ENCODE assay signal across 1 cellular context in genomic region chr13:85693889-85694511, GRCh38.
TF ChIP-seq lines count a peak whose summit lies in the region.

No MANE protein-coding gene starts in this region.

TF ChIP-seq in GM23338, 12 proteins besides CTCF, POLR2A, EP300 and RAD21 (continued from another document):
- TF ChIP-seq REST (IDR thresholded peaks at IDR 0.05; ENCODE audit: unreplicated experiment) (no peak), NANOG (IDR thresholded peaks at IDR 0.05; ENCODE audit: borderline replicate concordance) (no peak), EZH2 (IDR thresholded peaks at IDR 0.05; ENCODE audit: low read depth, unreplicated experiment) (no peak), POLR2AphosphoS5 (IDR thresholded peaks at IDR 0.05; ENCODE audit: low read depth) (no peak), JUNB (IDR thresholded peaks at IDR 0.05; ENCODE audit: unreplicated experiment) (no peak), CREB1 (CRISPR knock-in tag; IDR thresholded peaks at IDR 0.05; ENCODE audit: low read depth) (no peak), ZNF114 (CRISPR knock-in tag; IDR thresholded peaks at IDR 0.05) (no peak), ZNF331 (CRISPR knock-in tag; IDR thresholded peaks at IDR 0.05; ENCODE audit: low read depth) (no peak)
- TF ChIP-seq, protein P1, sequence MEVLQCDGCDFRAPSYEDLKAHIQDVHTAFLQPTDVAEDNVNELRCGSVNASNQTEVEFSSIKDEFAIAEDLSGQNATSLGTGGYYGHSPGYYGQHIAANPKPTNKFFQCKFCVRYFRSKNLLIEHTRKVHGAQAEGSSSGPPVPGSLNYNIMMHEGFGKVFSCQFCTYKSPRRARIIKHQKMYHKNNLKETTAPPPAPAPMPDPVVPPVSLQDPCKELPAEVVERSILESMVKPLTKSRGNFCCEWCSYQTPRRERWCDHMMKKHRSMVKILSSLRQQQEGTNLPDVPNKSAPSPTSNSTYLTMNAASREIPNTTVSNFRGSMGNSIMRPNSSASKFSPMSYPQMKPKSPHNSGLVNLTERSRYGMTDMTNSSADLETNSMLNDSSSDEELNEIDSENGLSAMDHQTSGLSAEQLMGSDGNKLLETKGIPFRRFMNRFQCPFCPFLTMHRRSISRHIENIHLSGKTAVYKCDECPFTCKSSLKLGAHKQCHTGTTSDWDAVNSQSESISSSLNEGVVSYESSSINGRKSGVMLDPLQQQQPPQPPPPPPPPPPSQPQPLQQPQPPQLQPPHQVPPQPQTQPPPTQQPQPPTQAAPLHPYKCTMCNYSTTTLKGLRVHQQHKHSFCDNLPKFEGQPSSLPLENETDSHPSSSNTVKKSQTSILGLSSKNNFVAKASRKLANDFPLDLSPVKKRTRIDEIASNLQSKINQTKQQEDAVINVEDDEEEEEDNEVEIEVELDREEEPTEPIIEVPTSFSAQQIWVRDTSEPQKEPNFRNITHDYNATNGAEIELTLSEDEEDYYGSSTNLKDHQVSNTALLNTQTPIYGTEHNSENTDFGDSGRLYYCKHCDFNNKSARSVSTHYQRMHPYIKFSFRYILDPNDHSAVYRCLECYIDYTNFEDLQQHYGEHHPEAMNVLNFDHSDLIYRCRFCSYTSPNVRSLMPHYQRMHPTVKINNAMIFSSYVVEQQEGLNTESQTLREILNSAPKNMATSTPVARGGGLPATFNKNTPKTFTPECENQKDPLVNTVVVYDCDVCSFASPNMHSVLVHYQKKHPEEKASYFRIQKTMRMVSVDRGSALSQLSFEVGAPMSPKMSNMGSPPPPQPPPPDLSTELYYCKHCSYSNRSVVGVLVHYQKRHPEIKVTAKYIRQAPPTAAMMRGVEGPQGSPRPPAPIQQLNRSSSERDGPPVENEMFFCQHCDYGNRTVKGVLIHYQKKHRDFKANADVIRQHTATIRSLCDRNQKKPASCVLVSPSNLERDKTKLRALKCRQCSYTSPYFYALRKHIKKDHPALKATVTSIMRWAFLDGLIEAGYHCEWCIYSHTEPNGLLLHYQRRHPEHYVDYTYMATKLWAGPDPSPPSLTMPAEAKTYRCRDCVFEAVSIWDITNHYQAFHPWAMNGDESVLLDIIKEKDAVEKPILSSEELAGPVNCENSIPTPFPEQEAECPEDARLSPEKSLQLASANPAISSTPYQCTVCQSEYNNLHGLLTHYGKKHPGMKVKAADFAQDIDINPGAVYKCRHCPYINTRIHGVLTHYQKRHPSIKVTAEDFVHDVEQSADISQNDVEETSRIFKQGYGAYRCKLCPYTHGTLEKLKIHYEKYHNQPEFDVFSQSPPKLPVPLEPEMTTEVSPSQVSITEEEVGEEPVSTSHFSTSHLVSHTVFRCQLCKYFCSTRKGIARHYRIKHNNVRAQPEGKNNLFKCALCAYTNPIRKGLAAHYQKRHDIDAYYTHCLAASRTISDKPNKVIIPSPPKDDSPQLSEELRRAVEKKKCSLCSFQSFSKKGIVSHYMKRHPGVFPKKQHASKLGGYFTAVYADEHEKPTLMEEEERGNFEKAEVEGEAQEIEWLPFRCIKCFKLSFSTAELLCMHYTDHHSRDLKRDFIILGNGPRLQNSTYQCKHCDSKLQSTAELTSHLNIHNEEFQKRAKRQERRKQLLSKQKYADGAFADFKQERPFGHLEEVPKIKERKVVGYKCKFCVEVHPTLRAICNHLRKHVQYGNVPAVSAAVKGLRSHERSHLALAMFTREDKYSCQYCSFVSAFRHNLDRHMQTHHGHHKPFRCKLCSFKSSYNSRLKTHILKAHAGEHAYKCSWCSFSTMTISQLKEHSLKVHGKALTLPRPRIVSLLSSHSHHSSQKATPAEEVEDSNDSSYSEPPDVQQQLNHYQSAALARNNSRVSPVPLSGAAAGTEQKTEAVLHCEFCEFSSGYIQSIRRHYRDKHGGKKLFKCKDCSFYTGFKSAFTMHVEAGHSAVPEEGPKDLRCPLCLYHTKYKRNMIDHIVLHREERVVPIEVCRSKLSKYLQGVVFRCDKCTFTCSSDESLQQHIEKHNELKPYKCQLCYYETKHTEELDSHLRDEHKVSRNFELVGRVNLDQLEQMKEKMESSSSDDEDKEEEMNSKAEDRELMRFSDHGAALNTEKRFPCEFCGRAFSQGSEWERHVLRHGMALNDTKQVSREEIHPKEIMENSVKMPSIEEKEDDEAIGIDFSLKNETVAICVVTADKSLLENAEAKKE (CRISPR knock-in tag; IDR thresholded peaks at IDR 0.05): no peak
- TF ChIP-seq, protein P2, sequence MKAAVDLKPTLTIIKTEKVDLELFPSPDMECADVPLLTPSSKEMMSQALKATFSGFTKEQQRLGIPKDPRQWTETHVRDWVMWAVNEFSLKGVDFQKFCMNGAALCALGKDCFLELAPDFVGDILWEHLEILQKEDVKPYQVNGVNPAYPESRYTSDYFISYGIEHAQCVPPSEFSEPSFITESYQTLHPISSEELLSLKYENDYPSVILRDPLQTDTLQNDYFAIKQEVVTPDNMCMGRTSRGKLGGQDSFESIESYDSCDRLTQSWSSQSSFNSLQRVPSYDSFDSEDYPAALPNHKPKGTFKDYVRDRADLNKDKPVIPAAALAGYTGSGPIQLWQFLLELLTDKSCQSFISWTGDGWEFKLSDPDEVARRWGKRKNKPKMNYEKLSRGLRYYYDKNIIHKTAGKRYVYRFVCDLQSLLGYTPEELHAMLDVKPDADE (IDR thresholded peaks at IDR 0.05): no peak
TF ChIP-seq in GM23338: peak in this region for 0.
